ENCODE assay signal across 15 cellular contexts in genomic region chr10:18635995-18636394, GRCh38. TPM values are rescaled to one million over a fixed set of nuclear protein-coding genes. Genes with fewer than 3 reads are reported as not detected.
DNase-seq lines count a peak whose midpoint lies in the region; ATAC-seq and TF ChIP-seq lines count a peak whose summit lies in the region.
"Had no signal": no experiment of that assay in that cellular context is flagged by ENCODE, and none has a peak within 500 bp of the region (broad histone marks: within the 10 kb centered on the region; RNA-seq: fewer than 3 reads in every experiment).

No MANE protein-coding gene starts in this region.

- H3K9me3 Mint-ChIP-seq in nephron progenitor cell (peaks cover 10% of the 10 kb centered on the region), natural killer cell (no peaks in the 10 kb centered on the region)
- H3K9me3 Mint-ChIP-seq: CD8-positive, alpha-beta T cell had no signal

- DNase-seq in T-helper 17 cell (no peak), body of pancreas (peak; percentile 41 to 76 (median 49)), nephron progenitor cell (no peak), natural killer cell (no peak), GDM1 (lab: John Stamatoyannopoulos, UW) (no peak)
- no peak for DNase-seq in activated effector memory CD4-positive, alpha-beta T cell treated with Interleukin-2 at 50 U/mL for 16 hours
- DNase-seq: BE2C; CD8-positive, alpha-beta T cell; COR-L47; DMS153; DMS79 treated with DMSO at 0.1 percent for 48 hours; EL had no signal

- H3K9me3 ChIP-seq in T-helper 17 cell (ENCODE audit: control insufficient read depth, low read length, poor library complexity, severe bottlenecking), result no peaks in the 10 kb centered on the region
- no peaks in the 10 kb centered on the region for H3K9me3 ChIP-seq in body of pancreas
- H3K9me3 ChIP-seq: A549, BE2C, HAP-1 had no signal

- H3K4me1 ChIP-seq in body of pancreas, result peaks cover 49% of the 10 kb centered on the region
- H3K4me1 ChIP-seq: BE2C, HAP-1 had no signal

- H3K27ac Mint-ChIP-seq in T-helper 17 cell (peak overlapping the region; percentile 39), nephron progenitor cell (peak overlapping the region; percentile 57), natural killer cell (no peak overlapping the region)
- H3K27ac Mint-ChIP-seq: CD8-positive, alpha-beta T cell had no signal

- H3K4me1 Mint-ChIP-seq in T-helper 17 cell (peaks cover 2% of the 10 kb centered on the region), nephron progenitor cell (peaks cover 5% of the 10 kb centered on the region), natural killer cell (no peaks in the 10 kb centered on the region)
- H3K4me1 Mint-ChIP-seq: CD14-positive monocyte had no signal

- peak overlapping the region in 2 of 4 donors; percentile 63 to 71 for H3K27ac ChIP-seq in body of pancreas
- H3K27ac ChIP-seq: A549 had no signal

- ATAC-seq in T-helper 17 cell (no peak), body of pancreas (peak; percentile 45), natural killer cell (no peak)
- ATAC-seq: A549; CD8-positive, alpha-beta T cell had no signal

- TF ChIP-seq CTCF in body of pancreas (IDR thresholded peaks at IDR 0.05), result no peak
- TF ChIP-seq CTCF in nephron progenitor cell (IDR thresholded peaks at IDR 0.05), result no peak
- TF ChIP-seq CTCF in natural killer cell (IDR thresholded peaks at IDR 0.05), result no peak

- no peaks in the 10 kb centered on the region for H3K27me3 ChIP-seq in body of pancreas
- H3K27me3 ChIP-seq: BE2C had no signal

- H3K36me3 ChIP-seq in body of pancreas (replicated peaks in 1 of 2; ENCODE audit: insufficient read depth in 1 of 2, low read depth in 2 of 2), result no peaks in the 10 kb centered on the region
- H3K36me3 ChIP-seq: BE2C, HAP-1 had no signal

- H3K27me3 Mint-ChIP-seq in T-helper 17 cell (no peaks in the 10 kb centered on the region), nephron progenitor cell (ENCODE audit: low read depth, poor library complexity) (no peaks in the 10 kb centered on the region), natural killer cell (ENCODE audit: low read depth in 2 of 2) (no peaks in the 10 kb centered on the region)

- 40 to 42% methylated on average over 4 of the region's 4 CpGs for WGBS in body of pancreas, 2 donors

- H3K4me3 ChIP-seq in body of pancreas, result no peak overlapping the region
- H3K4me3 ChIP-seq: A549, HAP-1 had no signal

- H3K36me3 Mint-ChIP-seq in T-helper 17 cell (ENCODE audit: low read depth) (no peaks in the 10 kb centered on the region), nephron progenitor cell (ENCODE audit: low read depth) (peaks cover 73% of the 10 kb centered on the region), natural killer cell (no peaks in the 10 kb centered on the region)

- intact Hi-C loops in body of pancreas (cut with DNase I), result no loop called here
- intact Hi-C loops in natural killer cell (cut with micrococcal nuclease), result no loop called here

- H3K4me3 Mint-ChIP-seq in T-helper 17 cell (no peak overlapping the region), nephron progenitor cell (no peak overlapping the region), natural killer cell (no peak overlapping the region)
- H3K4me3 Mint-ChIP-seq: CD14-positive monocyte; CD8-positive, alpha-beta T cell had no signal

- TF ChIP-seq POLR2A in body of pancreas (IDR thresholded peaks at IDR 0.05), result no peak

RNA-seq across cellular contexts. Expression of gene NSUN6, which starts 15.4 kb away (rescaled TPM):
- total RNA-seq in T-helper 17 cell (10 to 100 TPM; 22.2 to 36.9 TPM), body of pancreas (10 to 100 TPM; 19.5 to 21.4 TPM), natural killer cell (10 to 100 TPM; 25.7 to 36.9 (median 26.4) TPM)

RNA-seq across cellular contexts. Expression of gene ARL5B, which starts 23.2 kb away (rescaled TPM):
- 10 to 100 TPM; 13.1 to 24.3 TPM for total RNA-seq in T-helper 17 cell
- 10 to 100 TPM in 1 of 2 donors, 1 to 10 TPM in 1; 8.6 to 13.8 TPM for total RNA-seq in body of pancreas
- 10 to 100 TPM; 19.1 to 25.9 (median 20.8) TPM for total RNA-seq in natural killer cell

Comparison
In these comparisons a context has a peak if more than half of its experiments do, and no peak if none do; other contexts are left out.
1. DNase-seq: peak in body of pancreas (4 of 4); none in T-helper 17 cell (0 of 3), nephron progenitor cell (single experiment), natural killer cell (single experiment), activated effector memory CD4-positive, alpha-beta T cell treated with Interleukin-2 at 50 U/mL for 16 hours (single experiment) and GDM1 (single experiment).
2. H3K27ac Mint-ChIP-seq: peak in T-helper 17 cell (single experiment) and nephron progenitor cell (single experiment); none in natural killer cell (0 of 2).